ENCODE assay signal across 1 cellular context in genomic region chr7:2750054-2750453, GRCh38.
TF ChIP-seq lines count a peak whose summit lies in the region.

No MANE protein-coding gene starts in this region.

TF ChIP-seq in K562, 482 proteins besides CTCF, POLR2A, EP300 and RAD21 (continued from another document):
- TF ChIP-seq, protein P1, sequence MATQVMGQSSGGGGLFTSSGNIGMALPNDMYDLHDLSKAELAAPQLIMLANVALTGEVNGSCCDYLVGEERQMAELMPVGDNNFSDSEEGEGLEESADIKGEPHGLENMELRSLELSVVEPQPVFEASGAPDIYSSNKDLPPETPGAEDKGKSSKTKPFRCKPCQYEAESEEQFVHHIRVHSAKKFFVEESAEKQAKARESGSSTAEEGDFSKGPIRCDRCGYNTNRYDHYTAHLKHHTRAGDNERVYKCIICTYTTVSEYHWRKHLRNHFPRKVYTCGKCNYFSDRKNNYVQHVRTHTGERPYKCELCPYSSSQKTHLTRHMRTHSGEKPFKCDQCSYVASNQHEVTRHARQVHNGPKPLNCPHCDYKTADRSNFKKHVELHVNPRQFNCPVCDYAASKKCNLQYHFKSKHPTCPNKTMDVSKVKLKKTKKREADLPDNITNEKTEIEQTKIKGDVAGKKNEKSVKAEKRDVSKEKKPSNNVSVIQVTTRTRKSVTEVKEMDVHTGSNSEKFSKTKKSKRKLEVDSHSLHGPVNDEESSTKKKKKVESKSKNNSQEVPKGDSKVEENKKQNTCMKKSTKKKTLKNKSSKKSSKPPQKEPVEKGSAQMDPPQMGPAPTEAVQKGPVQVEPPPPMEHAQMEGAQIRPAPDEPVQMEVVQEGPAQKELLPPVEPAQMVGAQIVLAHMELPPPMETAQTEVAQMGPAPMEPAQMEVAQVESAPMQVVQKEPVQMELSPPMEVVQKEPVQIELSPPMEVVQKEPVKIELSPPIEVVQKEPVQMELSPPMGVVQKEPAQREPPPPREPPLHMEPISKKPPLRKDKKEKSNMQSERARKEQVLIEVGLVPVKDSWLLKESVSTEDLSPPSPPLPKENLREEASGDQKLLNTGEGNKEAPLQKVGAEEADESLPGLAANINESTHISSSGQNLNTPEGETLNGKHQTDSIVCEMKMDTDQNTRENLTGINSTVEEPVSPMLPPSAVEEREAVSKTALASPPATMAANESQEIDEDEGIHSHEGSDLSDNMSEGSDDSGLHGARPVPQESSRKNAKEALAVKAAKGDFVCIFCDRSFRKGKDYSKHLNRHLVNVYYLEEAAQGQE (CRISPR knock-in tag; IDR thresholded peaks at IDR 0.05; ENCODE audit: low read depth), result no peak
- TF ChIP-seq, protein P2, sequence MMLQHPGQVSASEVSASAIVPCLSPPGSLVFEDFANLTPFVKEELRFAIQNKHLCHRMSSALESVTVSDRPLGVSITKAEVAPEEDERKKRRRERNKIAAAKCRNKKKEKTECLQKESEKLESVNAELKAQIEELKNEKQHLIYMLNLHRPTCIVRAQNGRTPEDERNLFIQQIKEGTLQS (IDR thresholded peaks at IDR 0.05), result peak; percentile 57; the same call in 1 of the 2 replicates
- TF ChIP-seq, protein P2 (CRISPR knock-in tag; conservative IDR thresholded peaks at IDR 0.05), result no peak
- TF ChIP-seq YBX1 (IDR thresholded peaks at IDR 0.05), result no peak
- TF ChIP-seq TRIM24 (IDR thresholded peaks at IDR 0.05), result peak in 1 of 2 experiments; percentile 47; a peak in 1 of 4 replicates
- TF ChIP-seq ZNF444 (CRISPR knock-in tag; IDR thresholded peaks at IDR 0.05), result no peak
- TF ChIP-seq RCOR1 (IDR thresholded peaks at IDR 0.05; ENCODE audit: borderline replicate concordance in 1 of 2, low read depth in 2 of 2, low read length in 2 of 2), result peak in 1 of 2 experiments; percentile 23; a peak in 1 of 4 replicates
- TF ChIP-seq JUND (IDR thresholded peaks at IDR 0.05; ENCODE audit: borderline replicate concordance, low read depth, low read length), result 0 out of 2 replicates have a peak, but pooled peaks have one; percentile 41
- no peak for TF ChIP-seq JUND (tag; IDR thresholded peaks at IDR 0.05; ENCODE audit: borderline replicate concordance, low read depth, low read length)
- TF ChIP-seq, protein P3, sequence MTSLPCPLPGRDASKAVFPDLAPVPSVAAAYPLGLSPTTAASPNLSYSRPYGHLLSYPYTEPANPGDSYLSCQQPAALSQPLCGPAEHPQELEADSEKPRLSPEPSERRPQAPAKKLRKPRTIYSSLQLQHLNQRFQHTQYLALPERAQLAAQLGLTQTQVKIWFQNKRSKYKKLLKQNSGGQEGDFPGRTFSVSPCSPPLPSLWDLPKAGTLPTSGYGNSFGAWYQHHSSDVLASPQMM (CRISPR knock-in tag; IDR thresholded peaks at IDR 0.05), result no peak
- no peak for TF ChIP-seq SP1 (CRISPR knock-in tag; IDR thresholded peaks at IDR 0.05)
